In the genomic region with DNA sequence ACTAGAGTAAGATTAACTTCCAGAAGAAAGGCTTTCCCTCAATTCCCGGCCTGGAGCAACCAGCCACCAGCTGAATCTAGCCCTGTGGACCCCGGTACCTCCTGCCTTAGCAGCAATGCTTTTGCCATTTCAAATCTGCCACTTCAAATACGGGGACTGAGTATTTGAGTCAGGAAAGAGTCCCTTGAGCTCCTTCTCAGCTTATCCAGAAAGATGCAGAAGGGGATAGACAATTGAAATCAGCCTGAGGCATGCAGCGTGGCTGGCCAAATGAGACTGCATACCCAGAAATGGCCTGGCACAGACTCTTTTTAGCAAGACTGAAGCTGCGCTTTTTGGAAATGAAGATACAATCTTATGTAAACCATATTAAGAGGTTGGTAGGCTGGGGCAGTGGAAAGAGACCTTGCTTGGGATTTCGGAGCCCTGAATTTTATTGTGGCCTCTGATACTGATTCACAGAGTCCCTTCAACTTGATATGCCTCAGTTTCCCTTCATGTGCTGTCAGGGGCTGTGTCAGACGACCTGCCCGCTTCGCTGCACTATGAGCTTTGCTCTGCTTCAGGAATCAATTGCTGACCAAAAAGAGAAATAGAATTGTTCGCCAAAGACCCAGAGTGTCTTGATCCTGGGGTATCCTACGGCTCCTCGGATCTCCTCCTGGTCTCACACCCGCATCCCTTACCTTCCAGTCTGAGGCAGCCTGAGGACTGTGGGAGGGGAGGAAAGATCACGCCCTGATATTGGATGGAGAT, we compare ENCODE assay signal across 1 cellular context.
TF ChIP-seq lines count a peak whose summit lies in the region.

No MANE protein-coding gene starts in this region.

TF ChIP-seq in WTC11, 78 proteins besides CTCF, POLR2A, EP300 and RAD21 (continued from another document):
- TF ChIP-seq, protein P1, sequence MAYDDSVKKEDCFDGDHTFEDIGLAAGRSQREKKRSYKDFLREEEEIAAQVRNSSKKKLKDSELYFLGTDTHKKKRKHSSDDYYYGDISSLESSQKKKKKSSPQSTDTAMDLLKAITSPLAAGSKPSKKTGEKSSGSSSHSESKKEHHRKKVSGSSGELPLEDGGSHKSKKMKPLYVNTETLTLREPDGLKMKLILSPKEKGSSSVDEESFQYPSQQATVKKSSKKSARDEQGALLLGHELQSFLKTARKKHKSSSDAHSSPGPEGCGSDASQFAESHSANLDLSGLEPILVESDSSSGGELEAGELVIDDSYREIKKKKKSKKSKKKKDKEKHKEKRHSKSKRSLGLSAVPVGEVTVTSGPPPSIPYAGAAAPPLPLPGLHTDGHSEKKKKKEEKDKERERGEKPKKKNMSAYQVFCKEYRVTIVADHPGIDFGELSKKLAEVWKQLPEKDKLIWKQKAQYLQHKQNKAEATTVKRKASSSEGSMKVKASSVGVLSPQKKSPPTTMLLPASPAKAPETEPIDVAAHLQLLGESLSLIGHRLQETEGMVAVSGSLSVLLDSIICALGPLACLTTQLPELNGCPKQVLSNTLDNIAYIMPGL (CRISPR knock-in tag; IDR thresholded peaks at IDR 0.05) = no peak
- TF ChIP-seq ZNF219 (CRISPR knock-in tag; IDR thresholded peaks at IDR 0.05; ENCODE audit: borderline replicate concordance) (no peak), EMX1 (CRISPR knock-in tag; IDR thresholded peaks at IDR 0.05) (no peak), GTF2I (CRISPR knock-in tag; conservative IDR thresholded peaks at IDR 0.05) (no peak), TP53 (CRISPR knock-in tag; IDR thresholded peaks at IDR 0.05) (no peak), RORB (CRISPR knock-in tag; IDR thresholded peaks at IDR 0.05) (no peak)
- TF ChIP-seq, protein P2, sequence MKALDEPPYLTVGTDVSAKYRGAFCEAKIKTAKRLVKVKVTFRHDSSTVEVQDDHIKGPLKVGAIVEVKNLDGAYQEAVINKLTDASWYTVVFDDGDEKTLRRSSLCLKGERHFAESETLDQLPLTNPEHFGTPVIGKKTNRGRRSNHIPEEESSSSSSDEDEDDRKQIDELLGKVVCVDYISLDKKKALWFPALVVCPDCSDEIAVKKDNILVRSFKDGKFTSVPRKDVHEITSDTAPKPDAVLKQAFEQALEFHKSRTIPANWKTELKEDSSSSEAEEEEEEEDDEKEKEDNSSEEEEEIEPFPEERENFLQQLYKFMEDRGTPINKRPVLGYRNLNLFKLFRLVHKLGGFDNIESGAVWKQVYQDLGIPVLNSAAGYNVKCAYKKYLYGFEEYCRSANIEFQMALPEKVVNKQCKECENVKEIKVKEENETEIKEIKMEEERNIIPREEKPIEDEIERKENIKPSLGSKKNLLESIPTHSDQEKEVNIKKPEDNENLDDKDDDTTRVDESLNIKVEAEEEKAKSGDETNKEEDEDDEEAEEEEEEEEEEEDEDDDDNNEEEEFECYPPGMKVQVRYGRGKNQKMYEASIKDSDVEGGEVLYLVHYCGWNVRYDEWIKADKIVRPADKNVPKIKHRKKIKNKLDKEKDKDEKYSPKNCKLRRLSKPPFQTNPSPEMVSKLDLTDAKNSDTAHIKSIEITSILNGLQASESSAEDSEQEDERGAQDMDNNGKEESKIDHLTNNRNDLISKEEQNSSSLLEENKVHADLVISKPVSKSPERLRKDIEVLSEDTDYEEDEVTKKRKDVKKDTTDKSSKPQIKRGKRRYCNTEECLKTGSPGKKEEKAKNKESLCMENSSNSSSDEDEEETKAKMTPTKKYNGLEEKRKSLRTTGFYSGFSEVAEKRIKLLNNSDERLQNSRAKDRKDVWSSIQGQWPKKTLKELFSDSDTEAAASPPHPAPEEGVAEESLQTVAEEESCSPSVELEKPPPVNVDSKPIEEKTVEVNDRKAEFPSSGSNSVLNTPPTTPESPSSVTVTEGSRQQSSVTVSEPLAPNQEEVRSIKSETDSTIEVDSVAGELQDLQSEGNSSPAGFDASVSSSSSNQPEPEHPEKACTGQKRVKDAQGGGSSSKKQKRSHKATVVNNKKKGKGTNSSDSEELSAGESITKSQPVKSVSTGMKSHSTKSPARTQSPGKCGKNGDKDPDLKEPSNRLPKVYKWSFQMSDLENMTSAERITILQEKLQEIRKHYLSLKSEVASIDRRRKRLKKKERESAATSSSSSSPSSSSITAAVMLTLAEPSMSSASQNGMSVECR (CRISPR knock-in tag; IDR thresholded peaks at IDR 0.05; ENCODE audit: borderline replicate concordance) = no peak
- TF ChIP-seq, protein P3, sequence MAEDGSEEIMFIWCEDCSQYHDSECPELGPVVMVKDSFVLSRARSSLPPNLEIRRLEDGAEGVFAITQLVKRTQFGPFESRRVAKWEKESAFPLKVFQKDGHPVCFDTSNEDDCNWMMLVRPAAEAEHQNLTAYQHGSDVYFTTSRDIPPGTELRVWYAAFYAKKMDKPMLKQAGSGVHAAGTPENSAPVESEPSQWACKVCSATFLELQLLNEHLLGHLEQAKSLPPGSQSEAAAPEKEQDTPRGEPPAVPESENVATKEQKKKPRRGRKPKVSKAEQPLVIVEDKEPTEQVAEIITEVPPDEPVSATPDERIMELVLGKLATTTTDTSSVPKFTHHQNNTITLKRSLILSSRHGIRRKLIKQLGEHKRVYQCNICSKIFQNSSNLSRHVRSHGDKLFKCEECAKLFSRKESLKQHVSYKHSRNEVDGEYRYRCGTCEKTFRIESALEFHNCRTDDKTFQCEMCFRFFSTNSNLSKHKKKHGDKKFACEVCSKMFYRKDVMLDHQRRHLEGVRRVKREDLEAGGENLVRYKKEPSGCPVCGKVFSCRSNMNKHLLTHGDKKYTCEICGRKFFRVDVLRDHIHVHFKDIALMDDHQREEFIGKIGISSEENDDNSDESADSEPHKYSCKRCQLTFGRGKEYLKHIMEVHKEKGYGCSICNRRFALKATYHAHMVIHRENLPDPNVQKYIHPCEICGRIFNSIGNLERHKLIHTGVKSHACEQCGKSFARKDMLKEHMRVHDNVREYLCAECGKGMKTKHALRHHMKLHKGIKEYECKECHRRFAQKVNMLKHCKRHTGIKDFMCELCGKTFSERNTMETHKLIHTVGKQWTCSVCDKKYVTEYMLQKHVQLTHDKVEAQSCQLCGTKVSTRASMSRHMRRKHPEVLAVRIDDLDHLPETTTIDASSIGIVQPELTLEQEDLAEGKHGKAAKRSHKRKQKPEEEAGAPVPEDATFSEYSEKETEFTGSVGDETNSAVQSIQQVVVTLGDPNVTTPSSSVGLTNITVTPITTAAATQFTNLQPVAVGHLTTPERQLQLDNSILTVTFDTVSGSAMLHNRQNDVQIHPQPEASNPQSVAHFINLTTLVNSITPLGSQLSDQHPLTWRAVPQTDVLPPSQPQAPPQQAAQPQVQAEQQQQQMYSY (CRISPR knock-in tag; IDR thresholded peaks at IDR 0.05) = no peak
- TF ChIP-seq, protein P4, sequence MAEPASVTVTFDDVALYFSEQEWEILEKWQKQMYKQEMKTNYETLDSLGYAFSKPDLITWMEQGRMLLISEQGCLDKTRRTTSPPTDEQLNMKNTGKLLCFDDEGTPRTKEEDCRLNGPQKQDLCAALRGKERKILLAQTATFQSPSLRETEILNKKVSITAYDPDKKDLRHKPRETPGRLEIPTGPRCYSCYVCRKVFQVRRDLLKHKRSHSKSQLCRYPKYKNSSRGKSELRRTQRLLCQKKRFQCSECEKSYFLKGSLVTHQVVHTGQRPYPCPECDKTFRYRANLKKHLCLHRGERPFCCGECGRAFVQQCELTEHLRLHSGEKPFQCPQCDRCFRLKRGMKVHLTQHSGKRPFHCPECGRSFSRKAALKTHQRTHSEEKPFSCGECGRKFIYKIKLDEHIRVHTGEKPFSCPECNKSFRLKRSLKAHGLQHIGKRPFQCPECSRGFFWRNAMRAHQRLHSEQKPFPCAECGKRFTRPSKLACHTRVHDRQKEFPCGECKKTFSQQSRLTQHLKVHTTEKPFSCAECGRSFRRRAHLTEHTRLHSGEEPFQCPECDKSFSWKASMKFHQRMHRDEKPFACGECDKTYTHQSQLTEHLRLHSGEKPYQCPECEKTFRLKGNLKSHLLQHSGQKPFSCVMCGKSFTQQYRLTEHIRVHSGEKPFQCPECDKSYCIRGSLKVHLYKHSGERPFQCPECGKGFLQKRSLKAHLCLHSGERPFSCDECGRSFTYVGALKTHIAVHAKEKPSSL (CRISPR knock-in tag; conservative IDR thresholded peaks at IDR 0.05) = no peak
TF ChIP-seq in WTC11: peak in this region for 0.
